Comparison of ENCODE assay signal across 2 cellular contexts in the genomic region with DNA sequence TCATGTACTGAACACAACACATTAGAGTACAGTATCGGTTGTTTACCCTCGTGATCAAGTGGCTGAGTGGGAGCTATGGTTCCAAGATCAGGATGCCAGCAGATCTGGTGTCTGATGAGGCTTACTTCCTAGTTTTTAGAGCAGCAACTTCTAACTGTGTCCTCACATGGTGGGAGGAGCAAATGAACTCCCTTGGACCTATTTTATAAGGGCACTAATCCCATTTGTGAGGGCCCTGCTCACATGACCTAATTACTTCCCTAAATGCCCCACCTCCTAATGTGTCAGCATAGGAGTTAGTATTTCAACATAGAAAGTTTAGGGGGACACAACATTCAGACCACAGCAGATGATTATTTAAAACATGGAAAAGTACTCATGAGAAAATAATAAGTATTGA.
TF ChIP-seq lines count a peak whose summit lies in the region.

No MANE protein-coding gene starts in this region.

TF ChIP-seq in GM23338, 12 proteins besides CTCF, POLR2A, EP300 and RAD21:
- TF ChIP-seq, protein P1, sequence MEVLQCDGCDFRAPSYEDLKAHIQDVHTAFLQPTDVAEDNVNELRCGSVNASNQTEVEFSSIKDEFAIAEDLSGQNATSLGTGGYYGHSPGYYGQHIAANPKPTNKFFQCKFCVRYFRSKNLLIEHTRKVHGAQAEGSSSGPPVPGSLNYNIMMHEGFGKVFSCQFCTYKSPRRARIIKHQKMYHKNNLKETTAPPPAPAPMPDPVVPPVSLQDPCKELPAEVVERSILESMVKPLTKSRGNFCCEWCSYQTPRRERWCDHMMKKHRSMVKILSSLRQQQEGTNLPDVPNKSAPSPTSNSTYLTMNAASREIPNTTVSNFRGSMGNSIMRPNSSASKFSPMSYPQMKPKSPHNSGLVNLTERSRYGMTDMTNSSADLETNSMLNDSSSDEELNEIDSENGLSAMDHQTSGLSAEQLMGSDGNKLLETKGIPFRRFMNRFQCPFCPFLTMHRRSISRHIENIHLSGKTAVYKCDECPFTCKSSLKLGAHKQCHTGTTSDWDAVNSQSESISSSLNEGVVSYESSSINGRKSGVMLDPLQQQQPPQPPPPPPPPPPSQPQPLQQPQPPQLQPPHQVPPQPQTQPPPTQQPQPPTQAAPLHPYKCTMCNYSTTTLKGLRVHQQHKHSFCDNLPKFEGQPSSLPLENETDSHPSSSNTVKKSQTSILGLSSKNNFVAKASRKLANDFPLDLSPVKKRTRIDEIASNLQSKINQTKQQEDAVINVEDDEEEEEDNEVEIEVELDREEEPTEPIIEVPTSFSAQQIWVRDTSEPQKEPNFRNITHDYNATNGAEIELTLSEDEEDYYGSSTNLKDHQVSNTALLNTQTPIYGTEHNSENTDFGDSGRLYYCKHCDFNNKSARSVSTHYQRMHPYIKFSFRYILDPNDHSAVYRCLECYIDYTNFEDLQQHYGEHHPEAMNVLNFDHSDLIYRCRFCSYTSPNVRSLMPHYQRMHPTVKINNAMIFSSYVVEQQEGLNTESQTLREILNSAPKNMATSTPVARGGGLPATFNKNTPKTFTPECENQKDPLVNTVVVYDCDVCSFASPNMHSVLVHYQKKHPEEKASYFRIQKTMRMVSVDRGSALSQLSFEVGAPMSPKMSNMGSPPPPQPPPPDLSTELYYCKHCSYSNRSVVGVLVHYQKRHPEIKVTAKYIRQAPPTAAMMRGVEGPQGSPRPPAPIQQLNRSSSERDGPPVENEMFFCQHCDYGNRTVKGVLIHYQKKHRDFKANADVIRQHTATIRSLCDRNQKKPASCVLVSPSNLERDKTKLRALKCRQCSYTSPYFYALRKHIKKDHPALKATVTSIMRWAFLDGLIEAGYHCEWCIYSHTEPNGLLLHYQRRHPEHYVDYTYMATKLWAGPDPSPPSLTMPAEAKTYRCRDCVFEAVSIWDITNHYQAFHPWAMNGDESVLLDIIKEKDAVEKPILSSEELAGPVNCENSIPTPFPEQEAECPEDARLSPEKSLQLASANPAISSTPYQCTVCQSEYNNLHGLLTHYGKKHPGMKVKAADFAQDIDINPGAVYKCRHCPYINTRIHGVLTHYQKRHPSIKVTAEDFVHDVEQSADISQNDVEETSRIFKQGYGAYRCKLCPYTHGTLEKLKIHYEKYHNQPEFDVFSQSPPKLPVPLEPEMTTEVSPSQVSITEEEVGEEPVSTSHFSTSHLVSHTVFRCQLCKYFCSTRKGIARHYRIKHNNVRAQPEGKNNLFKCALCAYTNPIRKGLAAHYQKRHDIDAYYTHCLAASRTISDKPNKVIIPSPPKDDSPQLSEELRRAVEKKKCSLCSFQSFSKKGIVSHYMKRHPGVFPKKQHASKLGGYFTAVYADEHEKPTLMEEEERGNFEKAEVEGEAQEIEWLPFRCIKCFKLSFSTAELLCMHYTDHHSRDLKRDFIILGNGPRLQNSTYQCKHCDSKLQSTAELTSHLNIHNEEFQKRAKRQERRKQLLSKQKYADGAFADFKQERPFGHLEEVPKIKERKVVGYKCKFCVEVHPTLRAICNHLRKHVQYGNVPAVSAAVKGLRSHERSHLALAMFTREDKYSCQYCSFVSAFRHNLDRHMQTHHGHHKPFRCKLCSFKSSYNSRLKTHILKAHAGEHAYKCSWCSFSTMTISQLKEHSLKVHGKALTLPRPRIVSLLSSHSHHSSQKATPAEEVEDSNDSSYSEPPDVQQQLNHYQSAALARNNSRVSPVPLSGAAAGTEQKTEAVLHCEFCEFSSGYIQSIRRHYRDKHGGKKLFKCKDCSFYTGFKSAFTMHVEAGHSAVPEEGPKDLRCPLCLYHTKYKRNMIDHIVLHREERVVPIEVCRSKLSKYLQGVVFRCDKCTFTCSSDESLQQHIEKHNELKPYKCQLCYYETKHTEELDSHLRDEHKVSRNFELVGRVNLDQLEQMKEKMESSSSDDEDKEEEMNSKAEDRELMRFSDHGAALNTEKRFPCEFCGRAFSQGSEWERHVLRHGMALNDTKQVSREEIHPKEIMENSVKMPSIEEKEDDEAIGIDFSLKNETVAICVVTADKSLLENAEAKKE (CRISPR knock-in tag; IDR thresholded peaks at IDR 0.05), result no peak
- TF ChIP-seq POLR2AphosphoS5 (IDR thresholded peaks at IDR 0.05; ENCODE audit: low read depth) (no peak), JUNB (IDR thresholded peaks at IDR 0.05; ENCODE audit: unreplicated experiment) (no peak), ZNF114 (CRISPR knock-in tag; IDR thresholded peaks at IDR 0.05) (no peak), ZNF331 (CRISPR knock-in tag; IDR thresholded peaks at IDR 0.05; ENCODE audit: low read depth) (no peak)

TF ChIP-seq in WTC11, 78 proteins besides CTCF, POLR2A, EP300 and RAD21 (continued from another document):
- TF ChIP-seq GRHL2 (CRISPR knock-in tag; IDR thresholded peaks at IDR 0.05; ENCODE audit: insufficient replicate concordance, severe bottlenecking) (no peak), TEAD1 (CRISPR knock-in tag; IDR thresholded peaks at IDR 0.05) (no peak), ZNF121 (CRISPR knock-in tag; IDR thresholded peaks at IDR 0.05) (no peak), ESRRA (CRISPR knock-in tag; IDR thresholded peaks at IDR 0.05; ENCODE audit: borderline replicate concordance) (no peak), ZNF671 (CRISPR knock-in tag; IDR thresholded peaks at IDR 0.05) (no peak), FOXP1 (CRISPR knock-in tag; IDR thresholded peaks at IDR 0.05; ENCODE audit: borderline replicate concordance) (no peak), CREM (CRISPR knock-in tag; IDR thresholded peaks at IDR 0.05) (no peak)
- TF ChIP-seq, protein P2, sequence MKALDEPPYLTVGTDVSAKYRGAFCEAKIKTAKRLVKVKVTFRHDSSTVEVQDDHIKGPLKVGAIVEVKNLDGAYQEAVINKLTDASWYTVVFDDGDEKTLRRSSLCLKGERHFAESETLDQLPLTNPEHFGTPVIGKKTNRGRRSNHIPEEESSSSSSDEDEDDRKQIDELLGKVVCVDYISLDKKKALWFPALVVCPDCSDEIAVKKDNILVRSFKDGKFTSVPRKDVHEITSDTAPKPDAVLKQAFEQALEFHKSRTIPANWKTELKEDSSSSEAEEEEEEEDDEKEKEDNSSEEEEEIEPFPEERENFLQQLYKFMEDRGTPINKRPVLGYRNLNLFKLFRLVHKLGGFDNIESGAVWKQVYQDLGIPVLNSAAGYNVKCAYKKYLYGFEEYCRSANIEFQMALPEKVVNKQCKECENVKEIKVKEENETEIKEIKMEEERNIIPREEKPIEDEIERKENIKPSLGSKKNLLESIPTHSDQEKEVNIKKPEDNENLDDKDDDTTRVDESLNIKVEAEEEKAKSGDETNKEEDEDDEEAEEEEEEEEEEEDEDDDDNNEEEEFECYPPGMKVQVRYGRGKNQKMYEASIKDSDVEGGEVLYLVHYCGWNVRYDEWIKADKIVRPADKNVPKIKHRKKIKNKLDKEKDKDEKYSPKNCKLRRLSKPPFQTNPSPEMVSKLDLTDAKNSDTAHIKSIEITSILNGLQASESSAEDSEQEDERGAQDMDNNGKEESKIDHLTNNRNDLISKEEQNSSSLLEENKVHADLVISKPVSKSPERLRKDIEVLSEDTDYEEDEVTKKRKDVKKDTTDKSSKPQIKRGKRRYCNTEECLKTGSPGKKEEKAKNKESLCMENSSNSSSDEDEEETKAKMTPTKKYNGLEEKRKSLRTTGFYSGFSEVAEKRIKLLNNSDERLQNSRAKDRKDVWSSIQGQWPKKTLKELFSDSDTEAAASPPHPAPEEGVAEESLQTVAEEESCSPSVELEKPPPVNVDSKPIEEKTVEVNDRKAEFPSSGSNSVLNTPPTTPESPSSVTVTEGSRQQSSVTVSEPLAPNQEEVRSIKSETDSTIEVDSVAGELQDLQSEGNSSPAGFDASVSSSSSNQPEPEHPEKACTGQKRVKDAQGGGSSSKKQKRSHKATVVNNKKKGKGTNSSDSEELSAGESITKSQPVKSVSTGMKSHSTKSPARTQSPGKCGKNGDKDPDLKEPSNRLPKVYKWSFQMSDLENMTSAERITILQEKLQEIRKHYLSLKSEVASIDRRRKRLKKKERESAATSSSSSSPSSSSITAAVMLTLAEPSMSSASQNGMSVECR (CRISPR knock-in tag; IDR thresholded peaks at IDR 0.05; ENCODE audit: borderline replicate concordance), result no peak
- TF ChIP-seq, protein P3, sequence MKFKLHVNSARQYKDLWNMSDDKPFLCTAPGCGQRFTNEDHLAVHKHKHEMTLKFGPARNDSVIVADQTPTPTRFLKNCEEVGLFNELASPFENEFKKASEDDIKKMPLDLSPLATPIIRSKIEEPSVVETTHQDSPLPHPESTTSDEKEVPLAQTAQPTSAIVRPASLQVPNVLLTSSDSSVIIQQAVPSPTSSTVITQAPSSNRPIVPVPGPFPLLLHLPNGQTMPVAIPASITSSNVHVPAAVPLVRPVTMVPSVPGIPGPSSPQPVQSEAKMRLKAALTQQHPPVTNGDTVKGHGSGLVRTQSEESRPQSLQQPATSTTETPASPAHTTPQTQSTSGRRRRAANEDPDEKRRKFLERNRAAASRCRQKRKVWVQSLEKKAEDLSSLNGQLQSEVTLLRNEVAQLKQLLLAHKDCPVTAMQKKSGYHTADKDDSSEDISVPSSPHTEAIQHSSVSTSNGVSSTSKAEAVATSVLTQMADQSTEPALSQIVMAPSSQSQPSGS (CRISPR knock-in tag; IDR thresholded peaks at IDR 0.05; ENCODE audit: borderline replicate concordance, low read depth), result no peak
TF ChIP-seq in WTC11: peak in this region for 0.
